Comparison of ENCODE assay signal across 17 cellular contexts in the genomic region with DNA sequence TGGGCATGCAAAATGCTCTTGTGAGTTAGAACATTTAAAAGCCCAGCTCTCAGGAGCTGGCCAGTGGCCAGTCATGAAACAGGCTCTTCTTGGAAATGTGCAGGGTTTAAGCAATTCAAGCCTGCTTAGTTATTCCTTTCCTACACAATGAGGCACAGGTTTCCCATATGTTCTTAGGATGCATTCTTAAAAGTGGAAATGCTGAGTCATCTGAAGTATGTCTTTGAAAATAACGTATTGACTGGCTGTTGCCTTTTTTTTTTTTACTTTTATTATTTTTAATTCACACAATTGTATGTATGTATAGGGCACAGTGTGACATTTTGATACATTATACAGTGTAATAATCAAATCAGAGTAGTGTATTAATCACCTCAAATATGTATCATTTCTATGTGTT.
DNase-seq lines count a peak whose midpoint lies in the region; ATAC-seq, FAIRE-seq and TF ChIP-seq lines count a peak whose summit lies in the region.
"Had no signal": no experiment of that assay in that cellular context is flagged by ENCODE, and none has a peak within 500 bp of the region (broad histone marks: within the 10 kb centered on the region; RNA-seq: fewer than 3 reads in every experiment).

No MANE protein-coding gene starts in this region.

- no peak for TF ChIP-seq RAD21 in A549 (conservative IDR thresholded peaks at IDR 0.05 in 1 of 2, IDR thresholded peaks at IDR 0.05 in 1 of 2)

- ATAC-seq in A549 (no peak), left lobe of liver (peak; percentile 30)
- ATAC-seq: GM12878, HCT116 had no signal

- H3K4me1 ChIP-seq in A549, result no peaks in the 10 kb centered on the region

- no peaks in the 10 kb centered on the region for H3K9me3 ChIP-seq in A549

- WGBS in A549 (ENCODE audit: missing lambda C conversion rate), result 6% methylated on average over 1 of the region's 1 CpG

- H3K4me1 Mint-ChIP-seq in activated naive CD8-positive, alpha-beta T cell treated with anti-CD3 and anti-CD28 coated beads for 36 hours, result no peaks in the 10 kb centered on the region
- H3K4me1 Mint-ChIP-seq: B cell; CD4-positive, alpha-beta memory T cell had no signal

- H3K4me3 ChIP-seq in A549 (no peak overlapping the region), HFF-Myc (replicated peaks; ENCODE audit: low read depth, low read length) (no peak overlapping the region), choroid plexus epithelial cell (ENCODE audit: low read depth, low read length) (no peak overlapping the region)
- H3K4me3 ChIP-seq: GM12878 had no signal

- H3K27ac ChIP-seq in A549, result no peak overlapping the region
- H3K27ac ChIP-seq: C4-2B, HL-60 had no signal

- H3K27me3 Mint-ChIP-seq in activated naive CD8-positive, alpha-beta T cell treated with anti-CD3 and anti-CD28 coated beads for 36 hours, result peaks cover 10% of the 10 kb centered on the region

- H3K9me3 Mint-ChIP-seq in activated naive CD8-positive, alpha-beta T cell treated with anti-CD3 and anti-CD28 coated beads for 36 hours, result no peaks in the 10 kb centered on the region

- TF ChIP-seq CTCF in A549 (IDR thresholded peaks at IDR 0.05) (no peak), HFF-Myc (IDR thresholded peaks at IDR 0.05; ENCODE audit: low read depth, low read length, missing control alignments) (no peak), choroid plexus epithelial cell (conservative IDR thresholded peaks at IDR 0.05; ENCODE audit: low read depth, low read length) (no peak)

- no peak overlapping the region for H3K4me2 ChIP-seq in A549

- H3K4me3 Mint-ChIP-seq in activated naive CD8-positive, alpha-beta T cell treated with anti-CD3 and anti-CD28 coated beads for 36 hours, result no peak overlapping the region
- H3K4me3 Mint-ChIP-seq: B cell; CD4-positive, alpha-beta memory T cell had no signal

- no peak for TF ChIP-seq EP300 in A549 (IDR thresholded peaks at IDR 0.05)

- no peak for TF ChIP-seq POLR2A in A549 (IDR thresholded peaks at IDR 0.05; ENCODE audit: low read length)

- CTCF ChIA-PET in A549 (lab: Yijun Ruan, JAX), result no interaction called here

- no peak overlapping the region for H3K27ac Mint-ChIP-seq in activated naive CD8-positive, alpha-beta T cell treated with anti-CD3 and anti-CD28 coated beads for 36 hours
- H3K27ac Mint-ChIP-seq: B cell; CD4-positive, alpha-beta memory T cell had no signal

- no peak for DNase-seq in A549 (ENCODE audit: low read depth in 1 of 2, low spot score in 1 of 2)
- DNase-seq in HFF-Myc (ENCODE audit: extremely low read depth, low read depth), result peak; percentile 12
- DNase-seq in choroid plexus epithelial cell (ENCODE audit: low read depth), result peak; percentile 1
- no peak for DNase-seq in left lobe of liver (ENCODE audit: low spot score)
- no peak for DNase-seq in NCI-H2196 treated with DMSO at 0.1 percent for 48 hours (lab: John Stamatoyannopoulos, UW; ENCODE audit: unreplicated experiment)
- DNase-seq in activated naive CD8-positive, alpha-beta T cell treated with anti-CD3 and anti-CD28 coated beads for 36 hours, result no peak
- DNase-seq in COLO668 (lab: John Stamatoyannopoulos, UW; ENCODE audit: unreplicated experiment), result no peak
- DNase-seq: 8988T; CD4-positive, alpha-beta memory T cell; COR-L47; KG1 had no signal

- no peak for FAIRE-seq in A549 (lab: Jason Lieb, UNC)
- FAIRE-seq: GM12878, H54 had no signal

- H3K36me3 Mint-ChIP-seq in activated naive CD8-positive, alpha-beta T cell treated with anti-CD3 and anti-CD28 coated beads for 36 hours, result no peaks in the 10 kb centered on the region
- H3K36me3 Mint-ChIP-seq: CD4-positive, alpha-beta memory T cell had no signal

- POLR2A ChIA-PET in A549 (lab: Yijun Ruan, JAX), result no interaction called here

TF ChIP-seq in A549, 52 proteins besides CTCF, POLR2A, EP300 and RAD21:
- TF ChIP-seq NFE2L2 (conservative IDR thresholded peaks at IDR 0.05; ENCODE audit: low read length), result peak; percentile 58; the same call in 1 of the 2 replicates
- TF ChIP-seq MAFK (IDR thresholded peaks at IDR 0.05; ENCODE audit: partially characterized antibody), result peak; percentile 65
- TF ChIP-seq FOSB (CRISPR knock-in tag; IDR thresholded peaks at IDR 0.05), result no peak

Comparison
In these comparisons a context has a peak if more than half of its experiments do, and no peak if none do; other contexts are left out.
1. DNase-seq: peak in HFF-Myc (single experiment) and choroid plexus epithelial cell (single experiment); none in A549 (0 of 2), left lobe of liver (single experiment), NCI-H2196 treated with DMSO at 0.1 percent for 48 hours (single experiment), activated naive CD8-positive, alpha-beta T cell treated with anti-CD3 and anti-CD28 coated beads for 36 hours (single experiment) and COLO668 (single experiment).